Comparison of ENCODE assay signal across 9 cellular contexts in genomic region chr18:57438669-57439616, GRCh38. TPM values are rescaled to one million over a fixed set of nuclear protein-coding genes. Genes with fewer than 3 reads are reported as not detected.
A peak's percentile ranks its signal among the peaks of the same experiment; 100 is the strongest.
DNase-seq lines count a peak whose midpoint lies in the region; ATAC-seq and TF ChIP-seq lines count a peak whose summit lies in the region.
"Had no signal": no experiment of that assay in that cellular context is flagged by ENCODE, and none has a peak within 500 bp of the region (broad histone marks: within the 10 kb centered on the region; RNA-seq: fewer than 3 reads in every experiment).

No MANE protein-coding gene starts in this region.

- CTCF ChIA-PET in activated naive CD4-positive, alpha-beta T cell treated with anti-CD3 and anti-CD28 coated beads, Interleukin-2, amount 10 ng/mL, durations not matched to agents 7 days and 5 days (lab: Charles Lee): interaction anchor here (0.8 kb wide), 1 partner anchor 123 kb away, joined by 3 read pairs; no protein-coding TSS in a partner anchor

- ATAC-seq in activated naive CD4-positive, alpha-beta T cell treated with anti-CD3 and anti-CD28 coated beads, Interleukin-2, amount 50 U/mL, for 72 hours: no peak
- ATAC-seq in GM18909 (IDR thresholded peaks at IDR 0.05; ENCODE audit: poor library complexity, unreplicated experiment): no peak

- H3K4me1 Mint-ChIP-seq in activated naive CD4-positive, alpha-beta T cell treated with anti-CD3 and anti-CD28 coated beads, Interleukin-2, amount 10 ng/mL, durations not matched to agents 7 days and 5 days: peaks cover 32% of the 10 kb centered on the region

- H3K27me3 ChIP-seq in duodenal mucosa (ENCODE audit: control insufficient read depth in 1 of 2, insufficient read depth in 2 of 2, low read length in 2 of 2): peaks cover 28 to 53% of the 10 kb centered on the region in 2 donors
- H3K27me3 ChIP-seq in smooth muscle cell (ENCODE audit: low read depth): peaks cover 93% of the 10 kb centered on the region

- peak overlapping the region; percentile 69 for H3K27ac Mint-ChIP-seq in activated naive CD4-positive, alpha-beta T cell treated with anti-CD3 and anti-CD28 coated beads, Interleukin-2, amount 10 ng/mL, durations not matched to agents 7 days and 5 days
- H3K27ac Mint-ChIP-seq in activated naive CD4-positive, alpha-beta T cell treated with anti-CD3 and anti-CD28 coated beads, Interleukin-2, amount 50 U/mL, for 72 hours: peak overlapping the region in 1 of 2 donors; percentile 44

- no peaks in the 10 kb centered on the region for H3K9me3 Mint-ChIP-seq in activated naive CD4-positive, alpha-beta T cell treated with anti-CD3 and anti-CD28 coated beads, Interleukin-2, amount 10 ng/mL, durations not matched to agents 7 days and 5 days
- peaks cover 0 to 4% of the 10 kb centered on the region in 2 donors for H3K9me3 Mint-ChIP-seq in activated naive CD4-positive, alpha-beta T cell treated with anti-CD3 and anti-CD28 coated beads, Interleukin-2, amount 50 U/mL, for 72 hours

- H3F3A ChIP-seq in smooth muscle cell (ENCODE audit: low read depth): no peaks in the 10 kb centered on the region

- peak overlapping the region; percentile 84 to 93 for H3K9ac ChIP-seq in duodenal mucosa (ENCODE audit: low read depth in 1 of 2, low read length in 2 of 2)
- no peak overlapping the region for H3K9ac ChIP-seq in smooth muscle cell (ENCODE audit: low read depth)
- H3K9ac ChIP-seq: parathyroid adenoma had no signal

- H3K4me3 ChIP-seq in duodenal mucosa (ENCODE audit: low read depth in 1 of 2, low read length in 2 of 2): peak overlapping the region; percentile 81 to 92
- peak overlapping the region; percentile 29 for H3K4me3 ChIP-seq in smooth muscle cell

- H3K27ac ChIP-seq in duodenal mucosa (ENCODE audit: low read depth, low read length): peak overlapping the region; percentile 0
- no peak overlapping the region for H3K27ac ChIP-seq in smooth muscle cell (ENCODE audit: low read depth)
- H3K27ac ChIP-seq: parathyroid adenoma had no signal

- peak overlapping the region; percentile 74 for H3K4me2 ChIP-seq in smooth muscle cell

- DNase-seq in activated naive CD4-positive, alpha-beta T cell treated with anti-CD3 and anti-CD28 coated beads, Interleukin-2, amount 10 ng/mL, durations not matched to agents 7 days and 5 days: no peak
- DNase-seq in activated naive CD4-positive, alpha-beta T cell treated with anti-CD3 and anti-CD28 coated beads, Interleukin-2, amount 50 U/mL, for 72 hours (ENCODE audit: low spot score in 2 of 2): no peak
- DNase-seq in NCI-H510A treated with DMSO at 0.1 percent for 48 hours (lab: John Stamatoyannopoulos, UW): peak; percentile 46
- no peak for DNase-seq in smooth muscle cell (lab: John Stamatoyannopoulos, UW; ENCODE audit: unreplicated experiment)
- DNase-seq in GF-D8 (lab: John Stamatoyannopoulos, UW): no peak
- DNase-seq in glomerular visceral epithelial cell (ENCODE audit: extremely low spot score): no peak

- H4K20me1 ChIP-seq in smooth muscle cell (ENCODE audit: low read depth): no peaks in the 10 kb centered on the region

- TF ChIP-seq CTCF in smooth muscle cell (IDR thresholded peaks at IDR 0.05; ENCODE audit: borderline replicate concordance, insufficient read depth, poor library complexity, severe bottlenecking): no peak

- H3K4me3 Mint-ChIP-seq in activated naive CD4-positive, alpha-beta T cell treated with anti-CD3 and anti-CD28 coated beads, Interleukin-2, amount 10 ng/mL, durations not matched to agents 7 days and 5 days: no peak overlapping the region

- peaks cover 97% of the 10 kb centered on the region for H3K27me3 Mint-ChIP-seq in activated naive CD4-positive, alpha-beta T cell treated with anti-CD3 and anti-CD28 coated beads, Interleukin-2, amount 10 ng/mL, durations not matched to agents 7 days and 5 days

- H3K36me3 Mint-ChIP-seq in activated naive CD4-positive, alpha-beta T cell treated with anti-CD3 and anti-CD28 coated beads, Interleukin-2, amount 10 ng/mL, durations not matched to agents 7 days and 5 days: peaks cover 12% of the 10 kb centered on the region
- peaks cover 22 to 33% of the 10 kb centered on the region in 2 donors for H3K36me3 Mint-ChIP-seq in activated naive CD4-positive, alpha-beta T cell treated with anti-CD3 and anti-CD28 coated beads, Interleukin-2, amount 50 U/mL, for 72 hours

- 5% methylated on average over 34 of the region's 34 CpGs for WGBS in smooth muscle cell (ENCODE audit: low lambda C conversion rate)

- H3K36me3 ChIP-seq in duodenal mucosa (ENCODE audit: control insufficient read depth in 1 of 2, insufficient read depth in 2 of 2, low read length in 2 of 2): peaks cover 4 to 5% of the 10 kb centered on the region in 2 donors
- no peaks in the 10 kb centered on the region for H3K36me3 ChIP-seq in smooth muscle cell (ENCODE audit: low read depth)

- H3K9me3 ChIP-seq in duodenal mucosa (ENCODE audit: control insufficient read depth in 1 of 2, low read length in 2 of 2): no peaks in the 10 kb centered on the region
- H3K9me3 ChIP-seq in smooth muscle cell (replicated peaks; ENCODE audit: low read depth): no peaks in the 10 kb centered on the region

- no peak overlapping the region for H2AFZ ChIP-seq in smooth muscle cell (ENCODE audit: low read depth)
- H2AFZ ChIP-seq: parathyroid adenoma had no signal

- H3K4me1 ChIP-seq in duodenal mucosa (ENCODE audit: control insufficient read depth in 1 of 2, insufficient read depth in 2 of 2, low read length in 2 of 2) (peaks cover 18 to 20% of the 10 kb centered on the region in 2 donors), smooth muscle cell (ENCODE audit: low read depth) (peaks cover 23% of the 10 kb centered on the region)

- H3K79me2 ChIP-seq in smooth muscle cell (ENCODE audit: low read depth): no peaks in the 10 kb centered on the region
- H3K79me2 ChIP-seq: parathyroid adenoma had no signal

RNA-seq across cellular contexts. Expression of gene ONECUT2, which starts 3.8 kb away (rescaled TPM):
- under 1 TPM in 1 of 2 donors, not detected in 1; 0.02 TPM for total RNA-seq in activated naive CD4-positive, alpha-beta T cell treated with anti-CD3 and anti-CD28 coated beads, Interleukin-2, amount 50 U/mL, for 72 hours
- total RNA-seq in smooth muscle cell: 0.04 TPM in 1 of 2 replicates, not detected in the other
- polyA plus RNA-seq in smooth muscle cell: not detected in 2 replicates
